ENCODE assay signal across 1 cellular context in the genomic region with DNA sequence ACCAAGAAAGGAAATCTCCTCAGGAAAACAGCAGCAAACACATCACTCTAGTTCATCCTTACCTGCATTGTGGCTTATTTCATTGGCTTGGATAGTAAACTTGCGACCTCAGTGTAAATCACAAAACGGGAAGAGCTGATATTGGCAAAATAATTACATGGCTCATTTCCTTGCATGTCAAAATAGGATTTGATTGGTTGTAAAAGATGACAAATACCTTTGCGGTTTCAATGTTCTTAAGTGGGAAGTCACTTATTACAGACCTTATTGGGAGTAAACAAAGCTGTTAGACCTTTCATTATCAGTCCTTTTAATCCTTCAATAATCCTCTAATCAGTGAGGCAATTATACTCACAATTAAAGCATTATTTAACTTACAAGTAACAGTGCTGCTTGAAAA.
A peak's percentile ranks its signal among the peaks of the same experiment; 100 is the strongest.
TF ChIP-seq lines count a peak whose summit lies in the region.

No MANE protein-coding gene starts in this region.

TF ChIP-seq in HEK293, 187 proteins besides CTCF, POLR2A, EP300 and RAD21 (continued from another document and continues in another):
- TF ChIP-seq, protein P1, sequence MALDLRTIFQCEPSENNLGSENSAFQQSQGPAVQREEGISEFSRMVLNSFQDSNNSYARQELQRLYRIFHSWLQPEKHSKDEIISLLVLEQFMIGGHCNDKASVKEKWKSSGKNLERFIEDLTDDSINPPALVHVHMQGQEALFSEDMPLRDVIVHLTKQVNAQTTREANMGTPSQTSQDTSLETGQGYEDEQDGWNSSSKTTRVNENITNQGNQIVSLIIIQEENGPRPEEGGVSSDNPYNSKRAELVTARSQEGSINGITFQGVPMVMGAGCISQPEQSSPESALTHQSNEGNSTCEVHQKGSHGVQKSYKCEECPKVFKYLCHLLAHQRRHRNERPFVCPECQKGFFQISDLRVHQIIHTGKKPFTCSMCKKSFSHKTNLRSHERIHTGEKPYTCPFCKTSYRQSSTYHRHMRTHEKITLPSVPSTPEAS (tag by site-specific recombination; IDR thresholded peaks at IDR 0.05): no peak
- TF ChIP-seq ZNF19 (tag by site-specific recombination; IDR thresholded peaks at IDR 0.05; ENCODE audit: low read depth) (no peak), ZNF366 (tag by site-specific recombination; conservative IDR thresholded peaks at IDR 0.05) (peak; percentile 80), ZNF174 (tag by site-specific recombination; IDR thresholded peaks at IDR 0.05) (no peak), ZNF529 (tag by site-specific recombination; IDR thresholded peaks at IDR 0.05; ENCODE audit: insufficient replicate concordance) (no peak), SETDB1 (IDR thresholded peaks at IDR 0.05; ENCODE audit: insufficient read length, low read length) (no peak), ZNF112 (tag by site-specific recombination; IDR thresholded peaks at IDR 0.05) (no peak), KLF8 (tag by site-specific recombination; IDR thresholded peaks at IDR 0.05) (peak; percentile 51), MZF1 (tag by site-specific recombination; IDR thresholded peaks at IDR 0.05; ENCODE audit: borderline replicate concordance) (no peak), ZNF211 (tag by site-specific recombination; IDR thresholded peaks at IDR 0.05; ENCODE audit: low read depth) (no peak), HOXD13 (CRISPR knock-in tag; IDR thresholded peaks at IDR 0.05; ENCODE audit: borderline replicate concordance) (no peak), IKZF3 (tag by site-specific recombination; IDR thresholded peaks at IDR 0.05) (peak; percentile 68; the same call in 1 of the 2 replicates), WT1 (tag by site-specific recombination; IDR thresholded peaks at IDR 0.05) (peak; percentile 88), ZFP37 (tag by site-specific recombination; IDR thresholded peaks at IDR 0.05) (no peak), GLIS2 (tag by site-specific recombination; IDR thresholded peaks at IDR 0.05) (0 out of 2 replicates have a peak, but pooled peaks have one; percentile 15), ZNF623 (tag by site-specific recombination; IDR thresholded peaks at IDR 0.05) (no peak), ZNF561 (tag by site-specific recombination; IDR thresholded peaks at IDR 0.05; ENCODE audit: borderline replicate concordance) (no peak), ZNF514 (tag by site-specific recombination; IDR thresholded peaks at IDR 0.05) (no peak), SALL2 (tag by site-specific recombination; IDR thresholded peaks at IDR 0.05; ENCODE audit: borderline replicate concordance) (peak; percentile 94)
- TF ChIP-seq, protein P2, sequence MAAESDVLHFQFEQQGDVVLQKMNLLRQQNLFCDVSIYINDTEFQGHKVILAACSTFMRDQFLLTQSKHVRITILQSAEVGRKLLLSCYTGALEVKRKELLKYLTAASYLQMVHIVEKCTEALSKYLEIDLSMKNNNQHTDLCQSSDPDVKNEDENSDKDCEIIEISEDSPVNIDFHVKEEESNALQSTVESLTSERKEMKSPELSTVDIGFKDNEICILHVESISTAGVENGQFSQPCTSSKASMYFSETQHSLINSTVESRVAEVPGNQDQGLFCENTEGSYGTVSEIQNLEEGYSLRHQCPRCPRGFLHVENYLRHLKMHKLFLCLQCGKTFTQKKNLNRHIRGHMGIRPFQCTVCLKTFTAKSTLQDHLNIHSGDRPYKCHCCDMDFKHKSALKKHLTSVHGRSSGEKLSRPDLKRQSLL (tag by site-specific recombination; IDR thresholded peaks at IDR 0.05): no peak
- TF ChIP-seq, protein P3, sequence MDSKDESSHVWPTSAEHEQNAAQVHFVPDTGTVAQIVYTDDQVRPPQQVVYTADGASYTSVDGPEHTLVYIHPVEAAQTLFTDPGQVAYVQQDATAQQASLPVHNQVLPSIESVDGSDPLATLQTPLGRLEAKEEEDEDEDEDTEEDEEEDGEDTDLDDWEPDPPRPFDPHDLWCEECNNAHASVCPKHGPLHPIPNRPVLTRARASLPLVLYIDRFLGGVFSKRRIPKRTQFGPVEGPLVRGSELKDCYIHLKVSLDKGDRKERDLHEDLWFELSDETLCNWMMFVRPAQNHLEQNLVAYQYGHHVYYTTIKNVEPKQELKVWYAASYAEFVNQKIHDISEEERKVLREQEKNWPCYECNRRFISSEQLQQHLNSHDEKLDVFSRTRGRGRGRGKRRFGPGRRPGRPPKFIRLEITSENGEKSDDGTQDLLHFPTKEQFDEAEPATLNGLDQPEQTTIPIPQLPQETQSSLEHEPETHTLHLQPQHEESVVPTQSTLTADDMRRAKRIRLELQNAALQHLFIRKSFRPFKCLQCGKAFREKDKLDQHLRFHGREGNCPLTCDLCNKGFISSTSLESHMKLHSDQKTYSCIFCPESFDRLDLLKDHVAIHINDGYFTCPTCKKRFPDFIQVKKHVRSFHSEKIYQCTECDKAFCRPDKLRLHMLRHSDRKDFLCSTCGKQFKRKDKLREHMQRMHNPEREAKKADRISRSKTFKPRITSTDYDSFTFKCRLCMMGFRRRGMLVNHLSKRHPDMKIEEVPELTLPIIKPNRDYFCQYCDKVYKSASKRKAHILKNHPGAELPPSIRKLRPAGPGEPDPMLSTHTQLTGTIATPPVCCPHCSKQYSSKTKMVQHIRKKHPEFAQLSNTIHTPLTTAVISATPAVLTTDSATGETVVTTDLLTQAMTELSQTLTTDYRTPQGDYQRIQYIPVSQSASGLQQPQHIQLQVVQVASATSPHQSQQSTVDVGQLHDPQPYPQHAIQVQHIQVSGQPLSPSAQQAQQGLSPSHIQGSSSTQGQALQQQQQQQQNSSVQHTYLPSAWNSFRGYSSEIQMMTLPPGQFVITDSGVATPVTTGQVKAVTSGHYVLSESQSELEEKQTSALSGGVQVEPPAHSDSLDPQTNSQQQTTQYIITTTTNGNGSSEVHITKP (tag by site-specific recombination; IDR thresholded peaks at IDR 0.05): no peak
- TF ChIP-seq, protein P4, sequence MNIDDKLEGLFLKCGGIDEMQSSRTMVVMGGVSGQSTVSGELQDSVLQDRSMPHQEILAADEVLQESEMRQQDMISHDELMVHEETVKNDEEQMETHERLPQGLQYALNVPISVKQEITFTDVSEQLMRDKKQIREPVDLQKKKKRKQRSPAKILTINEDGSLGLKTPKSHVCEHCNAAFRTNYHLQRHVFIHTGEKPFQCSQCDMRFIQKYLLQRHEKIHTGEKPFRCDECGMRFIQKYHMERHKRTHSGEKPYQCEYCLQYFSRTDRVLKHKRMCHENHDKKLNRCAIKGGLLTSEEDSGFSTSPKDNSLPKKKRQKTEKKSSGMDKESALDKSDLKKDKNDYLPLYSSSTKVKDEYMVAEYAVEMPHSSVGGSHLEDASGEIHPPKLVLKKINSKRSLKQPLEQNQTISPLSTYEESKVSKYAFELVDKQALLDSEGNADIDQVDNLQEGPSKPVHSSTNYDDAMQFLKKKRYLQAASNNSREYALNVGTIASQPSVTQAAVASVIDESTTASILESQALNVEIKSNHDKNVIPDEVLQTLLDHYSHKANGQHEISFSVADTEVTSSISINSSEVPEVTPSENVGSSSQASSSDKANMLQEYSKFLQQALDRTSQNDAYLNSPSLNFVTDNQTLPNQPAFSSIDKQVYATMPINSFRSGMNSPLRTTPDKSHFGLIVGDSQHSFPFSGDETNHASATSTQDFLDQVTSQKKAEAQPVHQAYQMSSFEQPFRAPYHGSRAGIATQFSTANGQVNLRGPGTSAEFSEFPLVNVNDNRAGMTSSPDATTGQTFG (tag by site-specific recombination; IDR thresholded peaks at IDR 0.05; ENCODE audit: borderline replicate concordance): peak; percentile 87
- TF ChIP-seq, protein P5, sequence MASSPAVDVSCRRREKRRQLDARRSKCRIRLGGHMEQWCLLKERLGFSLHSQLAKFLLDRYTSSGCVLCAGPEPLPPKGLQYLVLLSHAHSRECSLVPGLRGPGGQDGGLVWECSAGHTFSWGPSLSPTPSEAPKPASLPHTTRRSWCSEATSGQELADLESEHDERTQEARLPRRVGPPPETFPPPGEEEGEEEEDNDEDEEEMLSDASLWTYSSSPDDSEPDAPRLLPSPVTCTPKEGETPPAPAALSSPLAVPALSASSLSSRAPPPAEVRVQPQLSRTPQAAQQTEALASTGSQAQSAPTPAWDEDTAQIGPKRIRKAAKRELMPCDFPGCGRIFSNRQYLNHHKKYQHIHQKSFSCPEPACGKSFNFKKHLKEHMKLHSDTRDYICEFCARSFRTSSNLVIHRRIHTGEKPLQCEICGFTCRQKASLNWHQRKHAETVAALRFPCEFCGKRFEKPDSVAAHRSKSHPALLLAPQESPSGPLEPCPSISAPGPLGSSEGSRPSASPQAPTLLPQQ (tag by site-specific recombination; IDR thresholded peaks at IDR 0.05): 0 out of 2 replicates have a peak, but pooled peaks have one; percentile 45
- TF ChIP-seq, protein P6, sequence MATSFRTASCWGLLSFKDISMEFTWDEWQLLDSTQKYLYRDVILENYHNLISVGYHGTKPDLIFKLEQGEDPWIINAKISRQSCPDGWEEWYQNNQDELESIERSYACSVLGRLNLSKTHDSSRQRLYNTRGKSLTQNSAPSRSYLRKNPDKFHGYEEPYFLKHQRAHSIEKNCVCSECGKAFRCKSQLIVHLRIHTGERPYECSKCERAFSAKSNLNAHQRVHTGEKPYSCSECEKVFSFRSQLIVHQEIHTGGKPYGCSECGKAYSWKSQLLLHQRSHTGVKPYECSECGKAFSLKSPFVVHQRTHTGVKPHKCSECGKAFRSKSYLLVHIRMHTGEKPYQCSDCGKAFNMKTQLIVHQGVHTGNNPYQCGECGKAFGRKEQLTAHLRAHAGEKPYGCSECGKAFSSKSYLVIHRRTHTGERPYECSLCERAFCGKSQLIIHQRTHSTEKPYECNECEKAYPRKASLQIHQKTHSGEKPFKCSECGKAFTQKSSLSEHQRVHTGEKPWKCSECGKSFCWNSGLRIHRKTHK (tag by site-specific recombination; IDR thresholded peaks at IDR 0.05): no peak
- TF ChIP-seq, protein P7, sequence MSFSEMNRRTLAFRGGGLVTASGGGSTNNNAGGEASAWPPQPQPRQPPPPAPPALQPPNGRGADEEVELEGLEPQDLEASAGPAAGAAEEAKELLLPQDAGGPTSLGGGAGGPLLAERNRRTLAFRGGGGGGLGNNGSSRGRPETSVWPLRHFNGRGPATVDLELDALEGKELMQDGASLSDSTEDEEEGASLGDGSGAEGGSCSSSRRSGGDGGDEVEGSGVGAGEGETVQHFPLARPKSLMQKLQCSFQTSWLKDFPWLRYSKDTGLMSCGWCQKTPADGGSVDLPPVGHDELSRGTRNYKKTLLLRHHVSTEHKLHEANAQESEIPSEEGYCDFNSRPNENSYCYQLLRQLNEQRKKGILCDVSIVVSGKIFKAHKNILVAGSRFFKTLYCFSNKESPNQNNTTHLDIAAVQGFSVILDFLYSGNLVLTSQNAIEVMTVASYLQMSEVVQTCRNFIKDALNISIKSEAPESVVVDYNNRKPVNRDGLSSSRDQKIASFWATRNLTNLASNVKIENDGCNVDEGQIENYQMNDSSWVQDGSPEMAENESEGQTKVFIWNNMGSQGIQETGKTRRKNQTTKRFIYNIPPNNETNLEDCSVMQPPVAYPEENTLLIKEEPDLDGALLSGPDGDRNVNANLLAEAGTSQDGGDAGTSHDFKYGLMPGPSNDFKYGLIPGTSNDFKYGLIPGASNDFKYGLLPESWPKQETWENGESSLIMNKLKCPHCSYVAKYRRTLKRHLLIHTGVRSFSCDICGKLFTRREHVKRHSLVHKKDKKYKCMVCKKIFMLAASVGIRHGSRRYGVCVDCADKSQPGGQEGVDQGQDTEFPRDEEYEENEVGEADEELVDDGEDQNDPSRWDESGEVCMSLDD (tag by site-specific recombination; IDR thresholded peaks at IDR 0.05): no peak
- TF ChIP-seq, protein P8, sequence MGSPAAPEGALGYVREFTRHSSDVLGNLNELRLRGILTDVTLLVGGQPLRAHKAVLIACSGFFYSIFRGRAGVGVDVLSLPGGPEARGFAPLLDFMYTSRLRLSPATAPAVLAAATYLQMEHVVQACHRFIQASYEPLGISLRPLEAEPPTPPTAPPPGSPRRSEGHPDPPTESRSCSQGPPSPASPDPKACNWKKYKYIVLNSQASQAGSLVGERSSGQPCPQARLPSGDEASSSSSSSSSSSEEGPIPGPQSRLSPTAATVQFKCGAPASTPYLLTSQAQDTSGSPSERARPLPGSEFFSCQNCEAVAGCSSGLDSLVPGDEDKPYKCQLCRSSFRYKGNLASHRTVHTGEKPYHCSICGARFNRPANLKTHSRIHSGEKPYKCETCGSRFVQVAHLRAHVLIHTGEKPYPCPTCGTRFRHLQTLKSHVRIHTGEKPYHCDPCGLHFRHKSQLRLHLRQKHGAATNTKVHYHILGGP (tag by site-specific recombination; IDR thresholded peaks at IDR 0.05): 0 out of 2 replicates have a peak, but pooled peaks have one; percentile 52
- TF ChIP-seq, protein P9, sequence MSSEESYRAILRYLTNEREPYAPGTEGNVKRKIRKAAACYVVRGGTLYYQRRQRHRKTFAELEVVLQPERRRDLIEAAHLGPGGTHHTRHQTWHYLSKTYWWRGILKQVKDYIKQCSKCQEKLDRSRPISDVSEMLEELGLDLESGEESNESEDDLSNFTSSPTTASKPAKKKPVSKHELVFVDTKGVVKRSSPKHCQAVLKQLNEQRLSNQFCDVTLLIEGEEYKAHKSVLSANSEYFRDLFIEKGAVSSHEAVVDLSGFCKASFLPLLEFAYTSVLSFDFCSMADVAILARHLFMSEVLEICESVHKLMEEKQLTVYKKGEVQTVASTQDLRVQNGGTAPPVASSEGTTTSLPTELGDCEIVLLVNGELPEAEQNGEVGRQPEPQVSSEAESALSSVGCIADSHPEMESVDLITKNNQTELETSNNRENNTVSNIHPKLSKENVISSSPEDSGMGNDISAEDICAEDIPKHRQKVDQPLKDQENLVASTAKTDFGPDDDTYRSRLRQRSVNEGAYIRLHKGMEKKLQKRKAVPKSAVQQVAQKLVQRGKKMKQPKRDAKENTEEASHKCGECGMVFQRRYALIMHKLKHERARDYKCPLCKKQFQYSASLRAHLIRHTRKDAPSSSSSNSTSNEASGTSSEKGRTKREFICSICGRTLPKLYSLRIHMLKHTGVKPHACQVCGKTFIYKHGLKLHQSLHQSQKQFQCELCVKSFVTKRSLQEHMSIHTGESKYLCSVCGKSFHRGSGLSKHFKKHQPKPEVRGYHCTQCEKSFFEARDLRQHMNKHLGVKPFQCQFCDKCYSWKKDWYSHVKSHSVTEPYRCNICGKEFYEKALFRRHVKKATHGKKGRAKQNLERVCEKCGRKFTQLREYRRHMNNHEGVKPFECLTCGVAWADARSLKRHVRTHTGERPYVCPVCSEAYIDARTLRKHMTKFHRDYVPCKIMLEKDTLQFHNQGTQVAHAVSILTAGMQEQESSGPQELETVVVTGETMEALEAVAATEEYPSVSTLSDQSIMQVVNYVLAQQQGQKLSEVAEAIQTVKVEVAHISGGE (tag by site-specific recombination; conservative IDR thresholded peaks at IDR 0.05; ENCODE audit: low read depth): no peak
